12 cellular contexts compared by ENCODE assay signal in the genomic region with DNA sequence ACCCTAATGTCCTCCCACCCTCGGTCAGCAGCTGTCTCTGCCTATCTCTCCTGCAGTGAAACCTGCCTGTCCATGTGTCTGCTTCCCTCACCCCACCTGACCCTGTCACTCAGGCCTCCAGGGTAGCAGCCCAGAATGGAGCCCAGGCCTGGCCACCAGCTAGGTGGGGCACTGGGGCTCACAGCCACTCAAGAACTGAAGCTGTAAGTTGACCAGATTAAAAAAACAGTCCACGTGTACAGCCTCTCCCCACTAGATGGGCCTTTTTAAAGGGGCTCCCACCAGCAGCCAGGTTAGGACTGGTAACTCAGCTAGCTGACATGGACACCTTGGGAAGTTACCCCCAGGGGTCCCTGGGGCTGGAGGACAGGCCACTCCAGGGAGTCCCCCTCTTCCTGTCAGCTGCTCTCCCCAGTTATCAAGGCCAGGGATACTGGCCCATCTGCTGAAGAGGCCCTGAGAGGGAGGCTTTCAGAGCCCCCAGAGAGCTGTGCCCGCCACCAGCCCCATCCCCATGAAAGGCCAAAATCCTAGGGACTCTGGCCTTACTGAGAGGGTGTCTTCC. TPM values are rescaled to one million over a fixed set of nuclear protein-coding genes. Genes with fewer than 3 reads are reported as not detected.
DNase-seq lines count a peak whose midpoint lies in the region; ATAC-seq and TF ChIP-seq lines count a peak whose summit lies in the region.
"Had no signal": no experiment of that assay in that cellular context is flagged by ENCODE, and none has a peak within 500 bp of the region (broad histone marks: within the 10 kb centered on the region; RNA-seq: fewer than 3 reads in every experiment).

No MANE protein-coding gene starts in this region.

- peaks cover 19% of the 10 kb centered on the region for H3K27me3 Mint-ChIP-seq in progenitor cell of endocrine pancreas

- H3K4me3 Mint-ChIP-seq in progenitor cell of endocrine pancreas (ENCODE audit: low read depth): peak overlapping the region; percentile 91

- H3K4me1 ChIP-seq in SJSA1 (replicated peaks): peaks cover 48% of the 10 kb centered on the region
- H3K4me1 ChIP-seq in gastroesophageal sphincter: peaks cover 0 to 89% (median 52%) of the 10 kb centered on the region in 3 donors

- no peaks in the 10 kb centered on the region for H3K9me3 Mint-ChIP-seq in progenitor cell of endocrine pancreas (ENCODE audit: low read depth)

- DNase-seq in BJ (ENCODE audit: low read depth) (no peak), SJSA1 (ENCODE audit: low read depth in 1 of 2, low spot score in 2 of 2) (no peak), progenitor cell of endocrine pancreas (ENCODE audit: low spot score, unreplicated experiment) (no peak), midbrain (lab: John Stamatoyannopoulos, UW) (no peak), ACHN (no peak), AG08396 (ENCODE audit: low spot score) (no peak), DMS153 (lab: John Stamatoyannopoulos, UW) (no peak)
- DNase-seq: activated CD4-positive, alpha-beta T cell treated with anti-CD3 and anti-CD28 coated beads for 1 hour; NCI-H446 had no signal

- peaks cover 30% of the 10 kb centered on the region for H3K4me1 Mint-ChIP-seq in progenitor cell of endocrine pancreas (ENCODE audit: low read depth)

- TF ChIP-seq EP300 in gastroesophageal sphincter (IDR thresholded peaks at IDR 0.05): no peak

- H3K9me3 ChIP-seq in SJSA1 (replicated peaks) (no peaks in the 10 kb centered on the region; the same call in 1 of the 2 replicates), gastroesophageal sphincter (no peaks in the 10 kb centered on the region)

- H3K27me3 ChIP-seq in BJ (ENCODE audit: control insufficient read depth, insufficient read depth, low read length) (no peaks in the 10 kb centered on the region), SJSA1 (replicated peaks) (no peaks in the 10 kb centered on the region), gastroesophageal sphincter (peaks cover 12% of the 10 kb centered on the region)

- POLR2A ChIA-PET in BJ (lab: Charles Lee): no interaction called here

- H3K36me3 Mint-ChIP-seq in progenitor cell of endocrine pancreas (ENCODE audit: insufficient read depth): no peaks in the 10 kb centered on the region

- peaks cover 3% of the 10 kb centered on the region for H3K36me3 ChIP-seq in BJ (ENCODE audit: control insufficient read depth, insufficient read depth, low read length)
- H3K36me3 ChIP-seq in SJSA1: 0 out of 2 replicates have a peak, but pooled peaks cover 9% of the 10 kb centered on the region
- peaks cover 0 to 6% of the 10 kb centered on the region in 2 donors for H3K36me3 ChIP-seq in gastroesophageal sphincter

- 27% methylated on average over 2 of the region's 3 CpGs; no CpG with 5 or more reads in 1 of the 2 donors for WGBS in gastroesophageal sphincter (ENCODE audit: low coverage in 1 of 2), 2 donors

- TF ChIP-seq CTCF in BJ (IDR thresholded peaks at IDR 0.05; ENCODE audit: insufficient read depth, low read depth, low read length) (no peak), gastroesophageal sphincter (IDR thresholded peaks at IDR 0.05) (no peak), progenitor cell of endocrine pancreas (IDR thresholded peaks at IDR 0.05; ENCODE audit: unreplicated experiment) (no peak)

- no peak for TF ChIP-seq POLR2A in gastroesophageal sphincter (IDR thresholded peaks at IDR 0.05)

- CTCF ChIA-PET in BJ (lab: Yijun Ruan, JAX): interaction anchor here (0.9 to 3.2 kb wide), 6 partner anchors 10 to 123 kb away, joined by 4 to 15 read pairs (median 10); a partner anchor contains a TSS

- H3K27ac Mint-ChIP-seq in progenitor cell of endocrine pancreas: no peak overlapping the region

- no peak overlapping the region for H3K27ac ChIP-seq in SJSA1
- H3K27ac ChIP-seq in gastroesophageal sphincter: peak overlapping the region; percentile 55 to 96 (median 94)

- peak overlapping the region; percentile 80 for H3K4me3 ChIP-seq in BJ (ENCODE audit: low read depth, low read length)
- H3K4me3 ChIP-seq in SJSA1: peak overlapping the region; percentile 59
- peak overlapping the region in 1 of 2 donors; percentile 75 for H3K4me3 ChIP-seq in gastroesophageal sphincter

- no peak for ATAC-seq in gastroesophageal sphincter

- in situ Hi-C loops in ACHN (cut with HindIII; ENCODE audit: low pct_ligation_motif_present, low pct_unique_long_range_greater_than_20kb, low sequenced_read_pairs): no loop called here

RNA-seq across cellular contexts. Expression of a gene that starts 1.4 kb away (rescaled TPM):
- 37.7 and 46.6 TPM in 2 replicates for polyA plus RNA-seq in BJ (2011; rRNA removed)
- polyA minus RNA-seq in BJ (2011; rRNA and poly(A)+ RNA removed): 13.9 and 31.0 TPM in 2 replicates
- total RNA-seq in SJSA1 (2014; rRNA removed; shearing (Covaris generic)): 20.9 and 22.6 TPM in 2 replicates
- total RNA-seq in gastroesophageal sphincter: 10 to 100 TPM; 23.6 to 45.1 (median 39.8) TPM
- total RNA-seq in progenitor cell of endocrine pancreas: 51.1 and 52.9 TPM in 2 replicates

RNA-seq across cellular contexts. Expression of a gene that starts 14.8 kb away (rescaled TPM):
- polyA plus RNA-seq in BJ (2011; rRNA removed): 26.1 and 42.6 TPM in 2 replicates
- polyA minus RNA-seq in BJ (2011; rRNA and poly(A)+ RNA removed): 41.1 and 43.3 TPM in 2 replicates
- 50.1 and 68.1 TPM in 2 replicates for total RNA-seq in SJSA1 (2014; rRNA removed; shearing (Covaris generic))
- total RNA-seq in gastroesophageal sphincter (10 to 100 TPM; 18.0 to 38.1 (median 25.7) TPM), progenitor cell of endocrine pancreas (41.4 and 42.2 TPM in 2 replicates)

RNA-seq across cellular contexts. Expression of a gene that starts 20.1 kb away (rescaled TPM):
- polyA plus RNA-seq in BJ (2011; rRNA removed): 44.2 and 62.5 TPM in 2 replicates
- 27.5 and 43.8 TPM in 2 replicates for polyA minus RNA-seq in BJ (2011; rRNA and poly(A)+ RNA removed)
- total RNA-seq in SJSA1 (2014; rRNA removed; shearing (Covaris generic)): 52.0 and 72.6 TPM in 2 replicates
- total RNA-seq in gastroesophageal sphincter: 10 to 100 TPM; 30.5 to 43.1 (median 36.5) TPM
- 48.7 and 55.1 TPM in 2 replicates for total RNA-seq in progenitor cell of endocrine pancreas

RNA-seq across cellular contexts. Expression of a gene that starts 36.8 kb away (rescaled TPM):
- not detected in 2 replicates for polyA plus RNA-seq in BJ (2011; rRNA removed)
- not detected in 2 replicates for polyA minus RNA-seq in BJ (2011; rRNA and poly(A)+ RNA removed)
- not detected in 2 replicates for total RNA-seq in SJSA1 (2014; rRNA removed; shearing (Covaris generic))
- total RNA-seq in gastroesophageal sphincter: not detected
- total RNA-seq in progenitor cell of endocrine pancreas: not detected in 2 replicates
- total RNA-seq: cerebellum had no signal
- polyA plus RNA-seq: lung had no signal
